27 cellular contexts compared by ENCODE assay signal in the genomic region with DNA sequence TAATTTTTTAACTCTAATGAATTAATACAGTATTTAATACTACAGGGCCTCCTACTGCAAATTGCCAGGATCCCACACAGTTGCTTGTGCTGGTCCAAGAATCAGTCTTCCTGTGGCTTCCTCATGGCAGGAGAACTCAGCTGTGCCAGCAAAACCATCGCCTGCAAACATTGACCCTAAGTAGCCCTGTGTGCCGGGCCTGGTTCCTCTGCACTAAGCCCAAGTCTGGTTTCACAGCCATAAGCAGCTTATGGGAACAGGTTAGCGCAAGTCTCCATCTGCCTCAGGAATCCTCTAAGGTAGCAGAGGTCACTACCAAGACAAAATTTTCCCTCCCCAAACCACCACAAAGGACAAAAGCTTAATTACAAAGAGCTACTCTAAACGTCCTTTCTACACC.
DNase-seq lines count a peak whose midpoint lies in the region; ATAC-seq, FAIRE-seq and TF ChIP-seq lines count a peak whose summit lies in the region.
"Had no signal": no experiment of that assay in that cellular context is flagged by ENCODE, and none has a peak within 500 bp of the region (broad histone marks: within the 10 kb centered on the region; RNA-seq: fewer than 3 reads in every experiment).

No MANE protein-coding gene starts in this region.

- H3K4me1 Mint-ChIP-seq in neural progenitor cell, result peaks cover 3% of the 10 kb centered on the region
- H3K4me1 Mint-ChIP-seq: CD14-positive monocyte; CD8-positive, alpha-beta memory T cell had no signal

- no peaks in the 10 kb centered on the region for H3K9me3 ChIP-seq in neural progenitor cell (ENCODE audit: low read depth)
- H3K9me3 ChIP-seq: A549, BE2C, HAP-1 had no signal

- no peaks in the 10 kb centered on the region for H3K79me2 ChIP-seq in neural progenitor cell (ENCODE audit: low read depth)

- H3K36me3 ChIP-seq in neural progenitor cell, result no peaks in the 10 kb centered on the region
- H3K36me3 ChIP-seq: BE2C; BLaER1 treated with 17β-estradiol and CSF1 and Interleukin-3, amounts not matched to agents 10 nM and 100 nM; HAP-1 had no signal

- H3K27ac ChIP-seq in neural progenitor cell, result no peak overlapping the region
- H3K27ac ChIP-seq: A549; BLaER1 treated with 17β-estradiol and CSF1 and Interleukin-3, amounts not matched to agents 10 nM and 100 nM had no signal

- peaks cover 14% of the 10 kb centered on the region for H3F3A ChIP-seq in neural progenitor cell (ENCODE audit: low read depth)

- no peaks in the 10 kb centered on the region for H3K36me3 Mint-ChIP-seq in neural progenitor cell
- H3K36me3 Mint-ChIP-seq: CD14-positive monocyte; CD8-positive, alpha-beta memory T cell had no signal

- no peaks in the 10 kb centered on the region for H3K27me3 Mint-ChIP-seq in neural progenitor cell (ENCODE audit: insufficient read depth, low read depth)
- H3K27me3 Mint-ChIP-seq: CD8-positive, alpha-beta memory T cell had no signal

- no peak for TF ChIP-seq CTCF in D721Med (IDR thresholded peaks at IDR 0.05; ENCODE audit: insufficient read depth, missing control alignments)
- TF ChIP-seq CTCF in neural progenitor cell (IDR thresholded peaks at IDR 0.05), result no peak

- no peaks in the 10 kb centered on the region for H3K27me3 ChIP-seq in neural progenitor cell
- H3K27me3 ChIP-seq: BE2C; BLaER1 treated with 17β-estradiol and CSF1 and Interleukin-3, amounts not matched to agents 10 nM and 100 nM had no signal

- peak; percentile 98 for FAIRE-seq in D721Med (lab: Jason Lieb, UNC)
- FAIRE-seq: A549, GM12878, GM19239, H54 had no signal

- no peak overlapping the region for H2AFZ ChIP-seq in neural progenitor cell (replicated peaks)
- H2AFZ ChIP-seq: GM23338 had no signal

- ATAC-seq in HG03139 (IDR thresholded peaks at IDR 0.05; ENCODE audit: unreplicated experiment) (no peak), HG03442 (IDR thresholded peaks at IDR 0.05; ENCODE audit: unreplicated experiment) (no peak)
- ATAC-seq: A549, GM12878 had no signal

- no peaks in the 10 kb centered on the region for H3K9me3 Mint-ChIP-seq in neural progenitor cell
- H3K9me3 Mint-ChIP-seq: CD4-positive, alpha-beta T cell; GM23338; HFFc6 had no signal

- H3K4me3 ChIP-seq in neural progenitor cell, result no peak overlapping the region
- H3K4me3 ChIP-seq: A549; BLaER1 treated with 17β-estradiol and CSF1 and Interleukin-3, amounts not matched to agents 10 nM and 100 nM; GM12878; GM23338; HAP-1 had no signal

- DNase-seq in D721Med (ENCODE audit: insufficient read length, low spot score) (peak; percentile 18), NCI-H82 (lab: John Stamatoyannopoulos, UW) (peak; percentile 97), cerebellar cortex (ENCODE audit: low spot score) (peak; percentile 39), neural progenitor cell (ENCODE audit: low spot score) (peak; percentile 6), DMS79 (lab: John Stamatoyannopoulos, UW) (no peak), NCI-H1105 (lab: John Stamatoyannopoulos, UW) (no peak)
- DNase-seq: 8988T; ACHN; AML-193; BE2C; Calu3; CD4-positive, alpha-beta T cell; CD8-positive, alpha-beta memory T cell; DMS 273 treated with DMSO at 0.1 percent for 48 hours; DMS79 treated with DMSO at 0.1 percent for 48 hours; GDM1; HFFc6 had no signal

- H3K27ac Mint-ChIP-seq in neural progenitor cell, result no peak overlapping the region
- H3K27ac Mint-ChIP-seq: CD14-positive monocyte; CD4-positive, alpha-beta T cell; CD8-positive, alpha-beta memory T cell; GM23338; HFFc6 had no signal

- no peak overlapping the region for H3K4me2 ChIP-seq in neural progenitor cell
- H3K4me2 ChIP-seq: A549; BLaER1 treated with 17β-estradiol and CSF1 and Interleukin-3, amounts not matched to agents 10 nM and 100 nM; GM23338 had no signal

- H3K9ac ChIP-seq in neural progenitor cell, result no peak overlapping the region
- H3K9ac ChIP-seq: BLaER1 treated with 17β-estradiol and CSF1 and Interleukin-3, amounts not matched to agents 10 nM and 100 nM had no signal

- no peak overlapping the region for H3K4me3 Mint-ChIP-seq in neural progenitor cell
- H3K4me3 Mint-ChIP-seq: CD14-positive monocyte; CD4-positive, alpha-beta T cell; GM23338; HFFc6 had no signal

- H3K4me1 ChIP-seq in neural progenitor cell, result peaks cover 16% of the 10 kb centered on the region
- H3K4me1 ChIP-seq: A549; BE2C; BLaER1 treated with 17β-estradiol and CSF1 and Interleukin-3, amounts not matched to agents 10 nM and 100 nM had no signal

- H4K20me1 ChIP-seq in neural progenitor cell (ENCODE audit: low read depth), result no peaks in the 10 kb centered on the region
- H4K20me1 ChIP-seq: BLaER1 treated with 17β-estradiol and CSF1 and Interleukin-3, amounts not matched to agents 10 nM and 100 nM had no signal

Comparison
In these comparisons a context has a peak if more than half of its experiments do, and no peak if none do; other contexts are left out.
1. DNase-seq: peak in D721Med (single experiment), NCI-H82 (single experiment), cerebellar cortex (single experiment) and neural progenitor cell (single experiment); none in DMS79 (single experiment) and NCI-H1105 (single experiment).